ENCODE assay signal across 17 cellular contexts in the genomic region with DNA sequence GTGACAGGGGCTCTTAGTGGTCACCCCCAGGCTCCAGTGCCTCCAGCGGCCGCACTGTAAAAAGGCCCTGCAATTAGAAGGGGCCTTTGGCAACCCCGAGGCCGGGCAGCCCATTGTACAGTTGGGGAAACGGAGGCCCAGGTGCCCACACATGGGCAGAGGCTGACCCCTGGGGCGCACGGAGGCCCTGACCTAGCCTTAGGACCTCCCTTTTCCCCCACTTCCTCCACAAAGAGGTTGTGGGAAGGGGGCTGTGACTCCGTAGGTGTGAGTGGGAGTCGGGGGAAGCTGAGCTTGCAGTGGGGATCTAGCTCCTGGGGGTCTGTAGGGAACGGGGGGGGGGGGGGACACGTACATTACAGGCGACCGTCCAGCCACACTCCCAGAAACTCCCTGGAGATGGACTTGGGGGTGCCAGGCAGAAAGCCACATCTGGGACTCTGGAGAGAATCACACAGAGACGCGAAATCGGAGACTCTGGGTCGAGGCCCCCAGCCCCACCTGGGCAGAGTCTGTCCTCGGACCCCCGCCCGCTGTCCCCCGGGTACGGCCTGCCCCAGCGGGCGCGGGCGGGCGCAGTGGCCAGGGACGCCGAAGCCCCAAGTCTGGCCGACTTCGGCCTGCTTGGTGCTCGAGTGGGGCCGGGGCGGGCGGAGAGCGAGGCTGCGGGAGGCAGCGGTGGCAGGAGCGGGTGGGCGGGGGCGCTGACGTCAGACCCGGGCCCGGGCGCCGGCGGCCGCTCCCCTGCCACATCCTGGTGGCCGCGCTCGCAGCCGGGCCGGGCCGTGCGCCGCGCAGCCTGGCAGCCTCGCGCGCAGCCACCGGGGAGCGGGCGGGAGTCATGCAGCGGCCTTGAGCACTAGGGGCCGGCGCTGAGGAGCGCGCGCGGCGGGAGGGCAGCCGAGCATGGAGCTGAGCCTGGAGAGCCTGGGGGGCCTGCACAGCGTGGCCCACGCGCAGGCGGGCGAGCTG. TPM values are rescaled to one million over a fixed set of nuclear protein-coding genes. Genes with fewer than 3 reads are reported as not detected.
DNase-seq lines count a peak whose midpoint lies in the region; ATAC-seq and TF ChIP-seq lines count a peak whose summit lies in the region.
"Had no signal": no experiment of that assay in that cellular context is flagged by ENCODE, and none has a peak within 500 bp of the region (broad histone marks: within the 10 kb centered on the region; RNA-seq: fewer than 3 reads in every experiment).

A gene (plus strand): TSS at position 750 of the 972 bp plus-strand sequence. CDS start 157 bp downstream, at position 907.

- TF ChIP-seq CTCF in glutamatergic neuron (IDR thresholded peaks at IDR 0.05; ENCODE audit: partially characterized antibody, unreplicated experiment): no peak

- peaks cover 67% of the 10 kb centered on the region for H3K27me3 Mint-ChIP-seq in activated T-cell treated with anti-CD3 and anti-CD28 coated beads, Interleukin-2, amount 50 U/mL, for 24 hours
- peaks cover 57% of the 10 kb centered on the region for H3K27me3 Mint-ChIP-seq in activated T-cell treated with anti-CD3 and anti-CD28 coated beads, Interleukin-2, amount 50 U/mL, for 4 hours (ENCODE audit: low read depth)
- peaks cover 12% of the 10 kb centered on the region for H3K27me3 Mint-ChIP-seq in glutamatergic neuron (ENCODE audit: unreplicated experiment)
- peaks cover 72% of the 10 kb centered on the region for H3K27me3 Mint-ChIP-seq in stimulated activated memory B cell treated with anti-CD40 and anti-IgM and Interleukin-4, amounts not matched to agents 10 μg/mL and 1 μg/mL and 100 μg/mL, for 72 hours

- peaks cover 16% of the 10 kb centered on the region for H3K4me1 Mint-ChIP-seq in activated T-cell treated with anti-CD3 and anti-CD28 coated beads, Interleukin-2, amount 50 U/mL, for 24 hours (ENCODE audit: low read depth)
- peaks cover 16% of the 10 kb centered on the region for H3K4me1 Mint-ChIP-seq in activated T-cell treated with anti-CD3 and anti-CD28 coated beads, Interleukin-2, amount 50 U/mL, for 4 hours (ENCODE audit: low read depth)
- peaks cover 13% of the 10 kb centered on the region for H3K4me1 Mint-ChIP-seq in glutamatergic neuron (ENCODE audit: low read depth, unreplicated experiment)
- H3K4me1 Mint-ChIP-seq in stimulated activated memory B cell treated with anti-CD40 and anti-IgM and Interleukin-4, amounts not matched to agents 10 μg/mL and 1 μg/mL and 100 μg/mL, for 72 hours: peaks cover 46% of the 10 kb centered on the region

- no peak for DNase-seq in activated T-cell treated with anti-CD3 and anti-CD28 coated beads, Interleukin-2, amount 50 U/mL, for 24 hours
- no peak for DNase-seq in activated T-cell treated with anti-CD3 and anti-CD28 coated beads, Interleukin-2, amount 50 U/mL, for 4 hours
- DNase-seq in NCI-H69 (lab: John Stamatoyannopoulos, UW) (peak; percentile 51), glutamatergic neuron (peak; percentile 80), Kasumi-1 (lab: John Stamatoyannopoulos, UW) (no peak)
- DNase-seq in activated CD4-positive, CD25-positive, alpha-beta regulatory T cell (lab: John Stamatoyannopoulos, UW): no peak
- DNase-seq: NCI-H1105 treated with DMSO at 0.1 percent for 48 hours, NCI-H345, retina, WERI-Rb-1 had no signal

- no peak for ATAC-seq in activated T-cell treated with anti-CD3 and anti-CD28 coated beads, Interleukin-2, amount 50 U/mL, for 4 hours
- no peak for ATAC-seq in stimulated activated memory B cell treated with anti-CD40 and anti-IgM and Interleukin-4, amounts not matched to agents 10 μg/mL and 1 μg/mL and 100 μg/mL, for 72 hours
- ATAC-seq in HG03139 (IDR thresholded peaks at IDR 0.05; ENCODE audit: unreplicated experiment): no peak
- ATAC-seq: SK-N-SH treated with all-trans-retinoic acid at 6 μM for 48 hours had no signal

- no peaks in the 10 kb centered on the region for H3K36me3 Mint-ChIP-seq in activated T-cell treated with anti-CD3 and anti-CD28 coated beads, Interleukin-2, amount 50 U/mL, for 24 hours (ENCODE audit: low read depth)
- H3K36me3 Mint-ChIP-seq in activated T-cell treated with anti-CD3 and anti-CD28 coated beads, Interleukin-2, amount 50 U/mL, for 4 hours (ENCODE audit: insufficient read depth): no peaks in the 10 kb centered on the region
- H3K36me3 Mint-ChIP-seq in glutamatergic neuron (ENCODE audit: unreplicated experiment): peaks cover 5% of the 10 kb centered on the region
- no peaks in the 10 kb centered on the region for H3K36me3 Mint-ChIP-seq in stimulated activated memory B cell treated with anti-CD40 and anti-IgM and Interleukin-4, amounts not matched to agents 10 μg/mL and 1 μg/mL and 100 μg/mL, for 72 hours

- peak within 1 kb of the TSS; percentile 44 for H3K27ac Mint-ChIP-seq in activated T-cell treated with anti-CD3 and anti-CD28 coated beads, Interleukin-2, amount 50 U/mL, for 24 hours
- no peak within 1 kb of the TSS for H3K27ac Mint-ChIP-seq in glutamatergic neuron (ENCODE audit: unreplicated experiment)
- no peak within 1 kb of the TSS for H3K27ac Mint-ChIP-seq in stimulated activated memory B cell treated with anti-CD40 and anti-IgM and Interleukin-4, amounts not matched to agents 10 μg/mL and 1 μg/mL and 100 μg/mL, for 72 hours
- H3K27ac Mint-ChIP-seq: nephron had no signal

- no peaks in the 10 kb centered on the region for H3K9me3 Mint-ChIP-seq in activated T-cell treated with anti-CD3 and anti-CD28 coated beads, Interleukin-2, amount 50 U/mL, for 24 hours
- no peaks in the 10 kb centered on the region for H3K9me3 Mint-ChIP-seq in activated T-cell treated with anti-CD3 and anti-CD28 coated beads, Interleukin-2, amount 50 U/mL, for 4 hours
- H3K9me3 Mint-ChIP-seq in glutamatergic neuron (ENCODE audit: unreplicated experiment): peaks cover 7% of the 10 kb centered on the region
- H3K9me3 Mint-ChIP-seq in stimulated activated memory B cell treated with anti-CD40 and anti-IgM and Interleukin-4, amounts not matched to agents 10 μg/mL and 1 μg/mL and 100 μg/mL, for 72 hours: no peaks in the 10 kb centered on the region
- H3K9me3 Mint-ChIP-seq: nephron had no signal

- no peak within 1 kb of the TSS for H3K4me3 Mint-ChIP-seq in activated T-cell treated with anti-CD3 and anti-CD28 coated beads, Interleukin-2, amount 50 U/mL, for 24 hours
- H3K4me3 Mint-ChIP-seq in activated T-cell treated with anti-CD3 and anti-CD28 coated beads, Interleukin-2, amount 50 U/mL, for 4 hours: no peak within 1 kb of the TSS
- H3K4me3 Mint-ChIP-seq in glutamatergic neuron (ENCODE audit: unreplicated experiment): no peak within 1 kb of the TSS
- H3K4me3 Mint-ChIP-seq in stimulated activated memory B cell treated with anti-CD40 and anti-IgM and Interleukin-4, amounts not matched to agents 10 μg/mL and 1 μg/mL and 100 μg/mL, for 72 hours: peak within 1 kb of the TSS; percentile 65

RNA-seq across cellular contexts. Expression of the gene that starts here (rescaled TPM):
- not detected for total RNA-seq in activated T-cell treated with anti-CD3 and anti-CD28 coated beads, Interleukin-2, amount 50 U/mL, for 4 hours
- 15.4 TPM for total RNA-seq in glutamatergic neuron (ENCODE audit: unreplicated experiment)
- total RNA-seq: cardiac muscle cell, fibroblast of villous mesenchyme, lung had no signal

Comparison
In these comparisons a context has a peak if more than half of its experiments do, and no peak if none do; other contexts are left out.
1. RNA of the gene that starts here (total RNA-seq): 15.4 TPM in glutamatergic neuron (single experiment); not detected in activated T-cell treated with anti-CD3 and anti-CD28 coated beads, Interleukin-2, amount 50 U/mL, for 4 hours; every median in the first group is over 10 times any median in the second.
2. DNase-seq: peak in NCI-H69 (single experiment) and glutamatergic neuron (single experiment); none in activated T-cell treated with anti-CD3 and anti-CD28 coated beads, Interleukin-2, amount 50 U/mL, for 24 hours (single experiment), activated T-cell treated with anti-CD3 and anti-CD28 coated beads, Interleukin-2, amount 50 U/mL, for 4 hours (single experiment), Kasumi-1 (0 of 2) and activated CD4-positive, CD25-positive, alpha-beta regulatory T cell (0 of 4).